8 cellular contexts compared by ENCODE assay signal in genomic region chr9:34989946-34990635, GRCh38. TPM values are rescaled to one million over a fixed set of nuclear protein-coding genes. Genes with fewer than 3 reads are reported as not detected.
DNase-seq lines count a peak whose midpoint lies in the region; ATAC-seq, FAIRE-seq and TF ChIP-seq lines count a peak whose summit lies in the region.

No MANE protein-coding gene starts in this region.

- H3K9me2 ChIP-seq in neural cell (ENCODE audit: insufficient read depth, low read length), result no peaks in the 10 kb centered on the region

- no peak for TF ChIP-seq RAD21 in neural cell (conservative IDR thresholded peaks at IDR 0.05)

- H3K27ac ChIP-seq in neural cell (ENCODE audit: low read length) (peak overlapping the region; percentile 99), vagina (peak overlapping the region; percentile 90)

- H3K9me3 ChIP-seq in neural cell (ENCODE audit: low read length) (no peaks in the 10 kb centered on the region), vagina (no peaks in the 10 kb centered on the region)

- peak overlapping the region; percentile 100 for H3K4me2 ChIP-seq in neural cell (ENCODE audit: low read length)

- TF ChIP-seq EP300 in neural cell (conservative IDR thresholded peaks at IDR 0.05; ENCODE audit: poor library complexity, severe bottlenecking), result no peak

- TF ChIP-seq CTCF in neural cell (IDR thresholded peaks at IDR 0.05; ENCODE audit: poor library complexity, severe bottlenecking) (no peak), vagina (IDR thresholded peaks at IDR 0.05) (no peak)

- H3K9ac ChIP-seq in neural cell (ENCODE audit: low read length), result peak overlapping the region; percentile 100

- H3K4me1 ChIP-seq in vagina, result peaks cover 56% of the 10 kb centered on the region

- no peaks in the 10 kb centered on the region for H4K20me1 ChIP-seq in neural cell (ENCODE audit: insufficient read depth)

- no peak for ATAC-seq in GM21825 (IDR thresholded peaks at IDR 0.05; ENCODE audit: unreplicated experiment)

- H3K36me3 ChIP-seq in neural cell (ENCODE audit: insufficient read depth, low read length) (peaks cover 2% of the 10 kb centered on the region), vagina (no peaks in the 10 kb centered on the region)

- peak overlapping the region; percentile 31 for H2AFZ ChIP-seq in neural cell (ENCODE audit: low read depth, low read length)

- FAIRE-seq in frontal cortex (lab: Jason Lieb, UNC), result no peak

- no peaks in the 10 kb centered on the region for H3F3A ChIP-seq in neural cell (ENCODE audit: insufficient read depth, low read length, poor library complexity, severe bottlenecking)

- H3K27me3 ChIP-seq in neural cell (ENCODE audit: insufficient read depth, low read depth, low read length) (no peaks in the 10 kb centered on the region), vagina (no peaks in the 10 kb centered on the region)

- no peak for TF ChIP-seq POLR2A in vagina (IDR thresholded peaks at IDR 0.05)

- peak; percentile 37 for DNase-seq in NCI-H2196 (lab: John Stamatoyannopoulos, UW; ENCODE audit: unreplicated experiment)
- no peak for DNase-seq in NCI-H2196 treated with DMSO at 0.1 percent for 48 hours (lab: John Stamatoyannopoulos, UW; ENCODE audit: unreplicated experiment)
- peak; percentile 47 to 71 for DNase-seq in NCI-H446 (lab: John Stamatoyannopoulos, UW)
- DNase-seq in activated naive CD4-positive, alpha-beta T cell treated with Interleukin-2 at 50 U/mL for 16 hours, result peak; percentile 49
- peak; percentile 45 to 73 for DNase-seq in frontal cortex (ENCODE audit: low spot score in 2 of 2)
- peak; percentile 91 for DNase-seq in vagina (ENCODE audit: extremely low spot score in 2 of 2)

- peak overlapping the region; percentile 93 for H3K4me3 ChIP-seq in neural cell (ENCODE audit: low read length)
- H3K4me3 ChIP-seq in vagina, result peak overlapping the region; percentile 79 to 87

- intact Hi-C loops in vagina (cut with DNase I), result no loop called here

- peaks cover 44% of the 10 kb centered on the region for H3K79me2 ChIP-seq in neural cell (replicated peaks; ENCODE audit: insufficient read depth, low read length)

TF ChIP-seq in neural cell, 6 proteins besides CTCF, POLR2A, EP300 and RAD21:
- TF ChIP-seq POLR2AphosphoS5 (IDR thresholded peaks at IDR 0.05) (peak; percentile 95), REST (IDR thresholded peaks at IDR 0.05; ENCODE audit: borderline replicate concordance) (peak; percentile 34), MXI1 (conservative IDR thresholded peaks at IDR 0.05; ENCODE audit: poor library complexity, severe bottlenecking) (peak; percentile 58), EZH2 (IDR thresholded peaks at IDR 0.05; ENCODE audit: borderline replicate concordance, insufficient read depth, low read length, poor library complexity, severe bottlenecking) (no peak)

RNA-seq across cellular contexts. Expression of gene DNAJB5, which starts 0.5 kb away (rescaled TPM):
- total RNA-seq in frontal cortex (57.1 TPM), vagina (6.9 TPM)
- polyA plus RNA-seq in neural cell, result 90.2 and 99.1 TPM in 2 replicates
- polyA minus RNA-seq in neural cell, result 112 and 115 TPM in 2 replicates

RNA-seq across cellular contexts. Expression of gene PHF24, which starts 32.0 kb away (rescaled TPM):
- total RNA-seq in frontal cortex (19.2 TPM), vagina (0.25 TPM)
- polyA plus RNA-seq in neural cell, result 1.8 and 2.4 TPM in 2 replicates
- 6.9 and 7.8 TPM in 2 replicates for polyA minus RNA-seq in neural cell

Comparison
In these comparisons a context has a peak if more than half of its experiments do, and no peak if none do; other contexts are left out.
1. RNA of gene PHF24, which starts 32.0 kb away (total RNA-seq): 19.2 TPM in frontal cortex (single experiment); 0.25 TPM in vagina (single experiment); every median in the first group is over 10 times any median in the second.